1 cellular context compared by ENCODE assay signal in the genomic region with DNA sequence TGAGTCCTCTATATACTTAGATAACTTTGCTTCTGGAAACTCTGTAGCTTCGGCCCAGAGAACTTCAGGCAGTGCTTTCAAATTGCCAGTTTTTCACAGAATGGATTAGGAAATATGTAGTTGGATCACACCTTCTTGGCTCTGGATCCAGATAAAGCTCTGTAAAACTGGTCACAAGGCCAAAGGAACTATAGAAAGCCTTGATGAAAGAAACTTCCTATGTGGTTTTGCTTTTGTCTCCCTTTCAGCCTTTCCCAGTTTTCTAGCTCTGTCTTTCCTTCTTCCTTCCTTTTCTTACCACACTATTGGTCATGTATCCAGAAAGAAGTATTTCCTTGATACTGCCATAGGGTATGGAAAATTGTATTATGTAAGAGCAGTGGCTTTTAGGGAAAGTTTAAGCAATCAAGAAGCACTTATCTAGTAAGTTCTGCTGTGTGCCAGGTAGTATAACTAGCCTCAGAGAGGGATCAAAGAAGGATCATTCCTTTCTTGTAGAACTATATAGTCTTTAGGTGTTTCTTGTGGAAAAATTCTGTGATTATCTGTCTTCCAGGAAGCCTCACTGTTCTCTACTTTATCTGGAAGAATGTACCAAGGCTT.
TF ChIP-seq lines count a peak whose summit lies in the region.

No MANE protein-coding gene starts in this region.

TF ChIP-seq in IMR-90, 13 proteins besides CTCF, POLR2A, EP300 and RAD21 (continued from another document):
- TF ChIP-seq, protein P1, sequence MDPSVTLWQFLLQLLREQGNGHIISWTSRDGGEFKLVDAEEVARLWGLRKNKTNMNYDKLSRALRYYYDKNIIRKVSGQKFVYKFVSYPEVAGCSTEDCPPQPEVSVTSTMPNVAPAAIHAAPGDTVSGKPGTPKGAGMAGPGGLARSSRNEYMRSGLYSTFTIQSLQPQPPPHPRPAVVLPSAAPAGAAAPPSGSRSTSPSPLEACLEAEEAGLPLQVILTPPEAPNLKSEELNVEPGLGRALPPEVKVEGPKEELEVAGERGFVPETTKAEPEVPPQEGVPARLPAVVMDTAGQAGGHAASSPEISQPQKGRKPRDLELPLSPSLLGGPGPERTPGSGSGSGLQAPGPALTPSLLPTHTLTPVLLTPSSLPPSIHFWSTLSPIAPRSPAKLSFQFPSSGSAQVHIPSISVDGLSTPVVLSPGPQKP (IDR thresholded peaks at IDR 0.05; ENCODE audit: borderline replicate concordance, low read depth, low read length): no peak
- TF ChIP-seq USF2 (IDR thresholded peaks at IDR 0.05; ENCODE audit: low read depth, low read length): no peak
- no peak for TF ChIP-seq MXI1 (IDR thresholded peaks at IDR 0.05; ENCODE audit: borderline replicate concordance, low read depth, low read length)
- TF ChIP-seq SMC3 (IDR thresholded peaks at IDR 0.05; ENCODE audit: low read depth, low read length): no peak
